ENCODE assay signal across 8 cellular contexts in the genomic region with DNA sequence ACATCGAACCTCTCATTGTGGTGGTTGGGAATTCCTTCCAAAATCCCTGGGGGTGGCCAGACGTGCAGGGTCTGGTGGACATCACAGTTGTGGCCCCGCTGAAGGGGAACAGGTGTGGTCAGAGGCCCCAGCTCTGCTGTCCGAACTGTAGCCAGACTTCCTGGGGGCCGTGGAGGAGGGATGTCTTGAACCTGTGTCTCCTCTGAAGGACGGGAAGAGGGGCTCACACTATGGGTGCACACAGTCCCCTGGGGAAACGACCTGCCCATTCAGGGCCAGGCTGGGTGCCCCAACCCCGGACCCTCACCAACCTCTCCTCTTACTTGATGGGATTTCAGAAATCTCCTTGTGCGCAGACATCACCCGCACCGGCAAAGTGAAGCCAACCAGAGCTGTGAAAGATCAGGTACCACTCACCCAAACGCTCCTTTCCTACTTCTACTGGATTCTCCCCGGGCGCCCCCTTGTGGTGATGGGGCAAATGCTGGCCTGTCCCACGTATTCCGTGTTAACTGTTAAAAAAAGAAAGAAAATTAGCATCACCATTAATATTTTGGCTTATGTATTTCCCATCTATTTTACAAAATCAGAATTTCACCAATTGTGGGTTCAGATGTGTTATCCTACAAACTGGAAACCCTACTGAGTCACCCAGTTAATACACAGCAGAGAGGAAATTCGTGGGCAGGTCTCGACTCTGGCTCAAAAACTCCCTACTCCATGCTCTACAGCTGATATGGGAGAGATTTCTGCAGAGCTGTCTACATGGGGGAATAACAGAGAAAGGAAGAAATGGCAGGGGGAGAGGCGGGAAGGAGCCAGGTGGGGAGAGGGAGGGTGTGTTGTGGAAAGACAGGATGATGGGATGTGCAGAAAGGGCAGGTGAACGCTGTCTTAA. TPM values are rescaled to one million over a fixed set of nuclear protein-coding genes. Genes with fewer than 3 reads are reported as not detected.
DNase-seq lines count a peak whose midpoint lies in the region; ATAC-seq and TF ChIP-seq lines count a peak whose summit lies in the region.

No MANE protein-coding gene starts in this region.

- peak; percentile 67 for DNase-seq in EL
- peak; percentile 63 for DNase-seq in MG63
- DNase-seq in adipocyte (ENCODE audit: low read depth), result peak; percentile 77
- peak; percentile 57 for DNase-seq in hepatic stellate cell (ENCODE audit: low spot score)
- DNase-seq in gastrocnemius medialis, result no peak
- no peak for DNase-seq in OCI-M2 (lab: John Stamatoyannopoulos, UW; ENCODE audit: unreplicated experiment)

- H2AFZ ChIP-seq in SU-DHL-6 (ENCODE audit: low read depth, low read length, severe bottlenecking), result no peak overlapping the region

- H3K4me1 ChIP-seq in adipocyte (ENCODE audit: control insufficient read depth, insufficient read depth, low read length), result no peaks in the 10 kb centered on the region
- H3K4me1 ChIP-seq in gastrocnemius medialis, result no peaks in the 10 kb centered on the region

- ATAC-seq in gastrocnemius medialis, result no peak
- no peak for ATAC-seq in HG02678 (IDR thresholded peaks at IDR 0.05; ENCODE audit: unreplicated experiment)

- H3K36me3 ChIP-seq in MG63 (no peaks in the 10 kb centered on the region), SU-DHL-6 (ENCODE audit: low read length) (no peaks in the 10 kb centered on the region), adipocyte (ENCODE audit: control insufficient read depth, insufficient read depth, low read length, severe bottlenecking) (no peaks in the 10 kb centered on the region), gastrocnemius medialis (no peaks in the 10 kb centered on the region)

- no peaks in the 10 kb centered on the region for H3K9me2 ChIP-seq in SU-DHL-6 (replicated peaks; ENCODE audit: insufficient read depth, low read length)

- TF ChIP-seq POLR2A in gastrocnemius medialis (IDR thresholded peaks at IDR 0.05), result no peak

- H3K27me3 ChIP-seq in MG63 (no peaks in the 10 kb centered on the region; the same call in 1 of the 2 replicates), SU-DHL-6 (ENCODE audit: low read length) (no peaks in the 10 kb centered on the region), adipocyte (replicated peaks; ENCODE audit: control insufficient read depth, insufficient read depth, low read length) (peaks cover 55% of the 10 kb centered on the region), gastrocnemius medialis (peaks cover 0 to 9% (median 4%) of the 10 kb centered on the region in 3 donors)

- no peak overlapping the region for H3K4me3 ChIP-seq in MG63
- no peak overlapping the region for H3K4me3 ChIP-seq in SU-DHL-6 (ENCODE audit: insufficient read depth, low read length, poor library complexity, severe bottlenecking)
- H3K4me3 ChIP-seq in adipocyte (ENCODE audit: low read length), result no peak overlapping the region
- no peak overlapping the region for H3K4me3 ChIP-seq in gastrocnemius medialis

- H4K20me1 ChIP-seq in SU-DHL-6 (ENCODE audit: low read depth, low read length), result no peaks in the 10 kb centered on the region

- H3K9ac ChIP-seq in SU-DHL-6 (ENCODE audit: low read length) (no peak overlapping the region), adipocyte (ENCODE audit: low read length) (no peak overlapping the region)

- no peaks in the 10 kb centered on the region for H3F3A ChIP-seq in SU-DHL-6 (ENCODE audit: insufficient read depth)

- in situ Hi-C loops in gastrocnemius medialis (cut with MboI; ENCODE audit: low sequenced_read_pairs in 4 of 4), result loop anchor here in 3 of 4 donors (10.0 kb wide), 1 partner anchor 211 kb away; no protein-coding TSS in a partner anchor

- no peak overlapping the region for H3K4me2 ChIP-seq in SU-DHL-6 (ENCODE audit: low read depth, low read length, poor library complexity, severe bottlenecking)

- no peaks in the 10 kb centered on the region for H3K79me2 ChIP-seq in SU-DHL-6 (ENCODE audit: insufficient read depth, low read length)

- intact Hi-C loops in gastrocnemius medialis (cut with DNase I; ENCODE audit: low total_unique reads), result loop anchor here (2.0 to 5.0 kb wide), 2 partner anchors 211 to 274 kb away; no protein-coding TSS in a partner anchor

- H3K27ac ChIP-seq in SU-DHL-6 (ENCODE audit: low read depth, low read length) (no peak overlapping the region), gastrocnemius medialis (no peak overlapping the region)

- no peaks in the 10 kb centered on the region for H3K9me3 ChIP-seq in MG63
- H3K9me3 ChIP-seq in SU-DHL-6 (ENCODE audit: insufficient read depth, low read length), result no peaks in the 10 kb centered on the region
- H3K9me3 ChIP-seq in adipocyte (ENCODE audit: control insufficient read depth, low read length), result peaks cover 5% of the 10 kb centered on the region
- no peaks in the 10 kb centered on the region for H3K9me3 ChIP-seq in gastrocnemius medialis

- TF ChIP-seq CTCF in SU-DHL-6 (IDR thresholded peaks at IDR 0.05; ENCODE audit: insufficient read depth, low read length, poor library complexity, severe bottlenecking) (peak; percentile 97), gastrocnemius medialis (IDR thresholded peaks at IDR 0.05 in 4 of 5, conservative IDR thresholded peaks at IDR 0.05 in 1 of 5) (peak; percentile 32 to 76 (median 57))

RNA-seq across cellular contexts. Expression of a gene that starts 28.1 kb away (rescaled TPM):
- not detected in 2 replicates for total RNA-seq in MG63 (2014; rRNA removed; shearing (Covaris generic); ENCODE audit: low replicate concordance)
- total RNA-seq in gastrocnemius medialis, result not detected

RNA-seq across cellular contexts. Expression of a gene that starts 35.9 kb away (rescaled TPM):
- total RNA-seq in MG63 (2014; rRNA removed; shearing (Covaris generic); ENCODE audit: low replicate concordance), result not detected in 2 replicates
- not detected for total RNA-seq in gastrocnemius medialis

Comparison
In these comparisons a context has a peak if more than half of its experiments do, and no peak if none do; other contexts are left out.
1. DNase-seq: peak in EL (single experiment), MG63 (single experiment), adipocyte (single experiment) and hepatic stellate cell (single experiment); none in gastrocnemius medialis (0 of 2) and OCI-M2 (single experiment).